8 cellular contexts compared by ENCODE assay signal in the genomic region with DNA sequence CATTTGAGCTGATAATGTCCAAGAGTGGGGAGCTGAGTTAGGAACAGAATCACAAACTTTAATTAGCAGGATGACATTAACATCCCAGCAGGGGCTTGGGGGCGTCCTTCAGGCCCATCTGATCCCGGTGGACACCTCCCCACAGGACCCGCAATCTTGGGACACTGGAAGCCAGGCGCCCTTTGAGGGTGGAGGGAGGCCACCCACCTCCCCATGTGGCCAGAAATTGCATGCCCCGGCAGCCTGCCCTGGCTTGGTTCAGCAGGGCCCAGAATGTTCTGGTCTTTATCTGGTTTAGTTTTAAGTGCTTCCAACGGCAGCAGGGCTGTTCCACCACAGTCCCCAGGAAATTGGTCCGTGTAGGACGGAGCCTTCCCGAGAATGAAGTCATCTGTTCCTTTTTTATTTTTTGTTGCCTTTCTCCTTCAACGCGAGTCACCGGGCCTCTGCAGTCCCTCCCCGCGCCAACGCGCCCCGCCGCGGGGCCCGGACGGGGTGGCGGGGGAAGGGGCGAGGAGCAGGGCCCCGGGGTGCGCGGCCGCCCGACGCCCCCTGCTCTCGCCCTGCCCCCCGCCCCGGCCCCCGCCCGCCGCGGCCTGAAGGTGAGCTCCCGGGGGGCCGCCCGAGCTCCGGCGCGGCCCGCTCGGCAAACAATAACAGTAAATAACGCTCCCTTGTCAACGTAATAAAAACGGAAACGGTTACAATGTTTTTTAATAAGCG.
A peak's percentile ranks its signal among the peaks of the same experiment; 100 is the strongest.
DNase-seq lines count a peak whose midpoint lies in the region; ATAC-seq and TF ChIP-seq lines count a peak whose summit lies in the region.

No MANE protein-coding gene starts in this region.

- TF ChIP-seq CTCF in AG04450 (IDR thresholded peaks at IDR 0.05; ENCODE audit: low read depth, low read length) (no peak), upper lobe of right lung (IDR thresholded peaks at IDR 0.05) (no peak)

- H3K9me3 ChIP-seq in AG04450 (ENCODE audit: control insufficient read depth, insufficient read depth, low read length) (peaks cover 5% of the 10 kb centered on the region), upper lobe of right lung (no peaks in the 10 kb centered on the region)

- CTCF ChIA-PET in AG04450 (lab: Charles Lee) = no interaction called here

- H3K36me3 ChIP-seq in upper lobe of right lung = no peaks in the 10 kb centered on the region

- peak overlapping the region; percentile 82 for H3K4me3 Mint-ChIP-seq in activated naive CD4-positive, alpha-beta T cell treated with anti-CD3 and anti-CD28 coated beads, Interleukin-2, amount 50 U/mL, for 24 hours

- peak overlapping the region; percentile 95 for H3K27ac Mint-ChIP-seq in activated naive CD4-positive, alpha-beta T cell treated with anti-CD3 and anti-CD28 coated beads, Interleukin-2, amount 50 U/mL, for 24 hours

- DNase-seq in AG04450 (ENCODE audit: low read depth, low spot score) (no peak), OCI-M1 (lab: John Stamatoyannopoulos, UW) (peak; percentile 73), head of caudate nucleus (peak in 39 of 42 donors; percentile 28 to 87 (median 61)), nucleus accumbens (lab: John Stamatoyannopoulos, UW) (peak in 40 of 56 donors; percentile 29 to 76 (median 55)), upper lobe of right lung (no peak)

- intact Hi-C loops in head of caudate nucleus (cut with DNase I) (loop anchor here (5.0 to 10.0 kb wide), 3 partner anchors 44 to 238 kb away; a partner anchor contains a TSS), upper lobe of right lung (cut with DNase I) (no loop called here)

- H3K36me3 Mint-ChIP-seq in activated naive CD4-positive, alpha-beta T cell treated with anti-CD3 and anti-CD28 coated beads, Interleukin-2, amount 50 U/mL, for 24 hours = peaks cover 2% of the 10 kb centered on the region

- H3K4me1 ChIP-seq in upper lobe of right lung = peaks cover 21% of the 10 kb centered on the region

- H3K27me3 ChIP-seq in AG04450 (ENCODE audit: control insufficient read depth, insufficient read depth, low read length) (no peaks in the 10 kb centered on the region), upper lobe of right lung (no peaks in the 10 kb centered on the region)

- peaks cover 7% of the 10 kb centered on the region for H3K9me3 Mint-ChIP-seq in activated naive CD4-positive, alpha-beta T cell treated with anti-CD3 and anti-CD28 coated beads, Interleukin-2, amount 50 U/mL, for 24 hours

- peak overlapping the region; percentile 97 for H3K27ac ChIP-seq in AG04450 (ENCODE audit: low read depth, low read length)
- H3K27ac ChIP-seq in upper lobe of right lung = peak overlapping the region; percentile 99

- ATAC-seq in GM18858 (IDR thresholded peaks at IDR 0.05; ENCODE audit: unreplicated experiment) (peak; percentile 7), HG03135 (IDR thresholded peaks at IDR 0.05; ENCODE audit: unreplicated experiment) (peak; percentile 38), upper lobe of right lung (peak; percentile 48)

- POLR2A ChIA-PET in AG04450 (lab: Yijun Ruan, JAX) = interaction anchor here (0.6 kb wide), 1 partner anchor 235 kb away, joined by 3 read pairs; a partner anchor contains a TSS

- H3K4me1 Mint-ChIP-seq in activated naive CD4-positive, alpha-beta T cell treated with anti-CD3 and anti-CD28 coated beads, Interleukin-2, amount 50 U/mL, for 24 hours = peaks cover 18% of the 10 kb centered on the region

- H3K4me3 ChIP-seq in AG04450 (ENCODE audit: low read depth, low read length) (peak overlapping the region; percentile 25; the same call in 1 of the 2 replicates), upper lobe of right lung (peak overlapping the region; percentile 64)

- H3K27me3 Mint-ChIP-seq in activated naive CD4-positive, alpha-beta T cell treated with anti-CD3 and anti-CD28 coated beads, Interleukin-2, amount 50 U/mL, for 24 hours = no peaks in the 10 kb centered on the region

Comparison
In these comparisons a context has a peak if more than half of its experiments do, and no peak if none do; other contexts are left out.
1. DNase-seq: peak in OCI-M1 (single experiment), head of caudate nucleus (39 of 42) and nucleus accumbens (40 of 56); none in AG04450 (single experiment) and upper lobe of right lung (single experiment).
2. Peak in every context shown above with its lines, with median percentiles within 50 percentile points of each other: ATAC-seq.